Comparison of ENCODE assay signal across 6 cellular contexts in genomic region chr11:12617632-12618031, GRCh38. TPM values are rescaled to one million over a fixed set of nuclear protein-coding genes. Genes with fewer than 3 reads are reported as not detected.
"Had no signal": no experiment of that assay in that cellular context is flagged by ENCODE, and none has a peak within 500 bp of the region (broad histone marks: within the 10 kb centered on the region; RNA-seq: fewer than 3 reads in every experiment).

No MANE protein-coding gene starts in this region.

- H3K36me3 Mint-ChIP-seq: IgD-negative memory B cell had no signal

- H3K4me2 ChIP-seq: KMS-11 had no signal

- FAIRE-seq: HepG2 had no signal

- H3K27ac Mint-ChIP-seq: IgD-negative memory B cell had no signal

- H3K27ac ChIP-seq: HL-60, KMS-11 had no signal

- H3K4me3 Mint-ChIP-seq: IgD-negative memory B cell had no signal

- DNase-seq: KBM-7, KG1 had no signal

- ATAC-seq: HepG2 had no signal

- H3K9ac ChIP-seq: KMS-11 had no signal

RNA-seq across cellular contexts. Expression of gene TEAD1, which starts 56.6 kb away (rescaled TPM):
- polyA plus RNA-seq: IgD-negative memory B cell had no signal
